25 cellular contexts compared by ENCODE assay signal in genomic region chr15:92595506-92596337, GRCh38. TPM values are rescaled to one million over a fixed set of nuclear protein-coding genes. Genes with fewer than 3 reads are reported as not detected.
A peak's percentile ranks its signal among the peaks of the same experiment; 100 is the strongest.
DNase-seq lines count a peak whose midpoint lies in the region; ATAC-seq and TF ChIP-seq lines count a peak whose summit lies in the region.
"Had no signal": no experiment of that assay in that cellular context is flagged by ENCODE, and none has a peak within 500 bp of the region (broad histone marks: within the 10 kb centered on the region; RNA-seq: fewer than 3 reads in every experiment).

No MANE protein-coding gene starts in this region.

- H3K27ac ChIP-seq in brain microvascular endothelial cell (no peak overlapping the region), foreskin keratinocyte (no peak overlapping the region), neuronal stem cell (replicated peaks; ENCODE audit: low read length) (no peak overlapping the region), skeletal muscle tissue (ENCODE audit: low read depth, low read length) (no peak overlapping the region), upper lobe of right lung (no peak overlapping the region)
- H3K27ac ChIP-seq: BLaER1 treated with 17β-estradiol and CSF1 and Interleukin-3, amounts not matched to agents 10 nM and 100 nM; dorsolateral prefrontal cortex; KMS-11; neutrophil; spleen had no signal

- H2AFZ ChIP-seq in neuronal stem cell (ENCODE audit: low read length), result no peak overlapping the region

- H3K27me3 ChIP-seq in brain microvascular endothelial cell (replicated peaks) (no peaks in the 10 kb centered on the region), foreskin keratinocyte (peaks cover 38% of the 10 kb centered on the region), neuronal stem cell (ENCODE audit: control insufficient read depth in 3 of 3, insufficient read depth in 3 of 3, low read depth in 1 of 3, low read length in 3 of 3) (peaks cover 0 to 13% (median 0%) of the 10 kb centered on the region in 3 experiments), skeletal muscle tissue (ENCODE audit: control insufficient read depth in 3 of 3, insufficient read depth in 3 of 3, low read length in 3 of 3) (no peaks in the 10 kb centered on the region), upper lobe of right lung (no peaks in the 10 kb centered on the region)
- H3K27me3 ChIP-seq: BLaER1 treated with 17β-estradiol and CSF1 and Interleukin-3, amounts not matched to agents 10 nM and 100 nM; dorsolateral prefrontal cortex; gastrocnemius medialis; MG63; thyroid gland had no signal

- no CpG with 5 or more reads among the region's 19 CpGs for WGBS in neuronal stem cell (ENCODE audit: extremely low coverage in 2 of 2, insufficient read length in 2 of 2, insufficient replicate concordance in 1 of 2), 2 donors

- no peak overlapping the region for H3K23ac ChIP-seq in neuronal stem cell (ENCODE audit: low read depth, low read length, poor library complexity)

- no peak overlapping the region for H3K9ac ChIP-seq in neuronal stem cell (ENCODE audit: low read depth, low read length, poor library complexity)
- peak overlapping the region in 2 of 3 donors; percentile 23 to 33 for H3K9ac ChIP-seq in skeletal muscle tissue (ENCODE audit: low read depth in 1 of 3, low read length in 3 of 3)
- H3K9ac ChIP-seq: BLaER1 treated with 17β-estradiol and CSF1 and Interleukin-3, amounts not matched to agents 10 nM and 100 nM; KMS-11 had no signal

- no peak for ATAC-seq in foreskin keratinocyte
- no peak for ATAC-seq in GM21447 (IDR thresholded peaks at IDR 0.05; ENCODE audit: unreplicated experiment)
- ATAC-seq in upper lobe of right lung, result no peak
- ATAC-seq in HG02763 (IDR thresholded peaks at IDR 0.05; ENCODE audit: unreplicated experiment), result no peak
- ATAC-seq: stimulated activated naive CD8-positive, alpha-beta T cell treated with anti-CD3 and anti-CD28 coated beads, Interleukin-15, amount 100 ng/mL, for 72 hours had no signal

- H3K9me3 ChIP-seq in neuronal stem cell (replicated peaks in 1 of 2; ENCODE audit: control insufficient read depth in 2 of 2, insufficient read depth in 1 of 2, low read depth in 1 of 2, low read length in 2 of 2) (no peaks in the 10 kb centered on the region), skeletal muscle tissue (ENCODE audit: control insufficient read depth in 3 of 3, low read length in 3 of 3) (no peaks in the 10 kb centered on the region), upper lobe of right lung (no peaks in the 10 kb centered on the region)
- H3K9me3 ChIP-seq: BLaER1 treated with 17β-estradiol and CSF1 and Interleukin-3, amounts not matched to agents 10 nM and 100 nM; gastrocnemius medialis; MG63; neutrophil; spleen; thyroid gland had no signal

- no peak overlapping the region for H2BK120ac ChIP-seq in neuronal stem cell (ENCODE audit: low read depth, low read length)

- in situ Hi-C loops in brain microvascular endothelial cell (cut with HindIII; ENCODE audit: low pct_ligation_motif_present, low sequenced_read_pairs), result no loop called here

- H3K4me3 ChIP-seq in brain microvascular endothelial cell (ENCODE audit: low read depth, low read length) (no peak overlapping the region), neuronal stem cell (ENCODE audit: low read length in 2 of 2) (no peak overlapping the region), skeletal muscle tissue (ENCODE audit: low read length in 3 of 3) (peak overlapping the region in 1 of 3 donors; percentile 30), upper lobe of right lung (no peak overlapping the region)
- H3K4me3 ChIP-seq: BLaER1 treated with 17β-estradiol and CSF1 and Interleukin-3, amounts not matched to agents 10 nM and 100 nM; dorsolateral prefrontal cortex; MG63; spleen; thyroid gland had no signal

- TF ChIP-seq CTCF in brain microvascular endothelial cell (IDR thresholded peaks at IDR 0.05; ENCODE audit: low read depth, low read length, missing control alignments) (peak; percentile 3), foreskin keratinocyte (conservative IDR thresholded peaks at IDR 0.05) (peak; percentile 30), upper lobe of right lung (IDR thresholded peaks at IDR 0.05) (no peak)

- H3K36me3 ChIP-seq in brain microvascular endothelial cell (replicated peaks) (no peaks in the 10 kb centered on the region), neuronal stem cell (replicated peaks in 1 of 2; ENCODE audit: control insufficient read depth in 2 of 2, insufficient read depth in 2 of 2, low read length in 2 of 2) (no peaks in the 10 kb centered on the region), skeletal muscle tissue (ENCODE audit: control insufficient read depth in 3 of 3, insufficient read depth in 3 of 3, low read length in 3 of 3) (no peaks in the 10 kb centered on the region), upper lobe of right lung (no peaks in the 10 kb centered on the region)
- H3K36me3 ChIP-seq: BLaER1 treated with 17β-estradiol and CSF1 and Interleukin-3, amounts not matched to agents 10 nM and 100 nM; gastrocnemius medialis; MG63; neutrophil; spleen; thyroid gland had no signal

- no peak overlapping the region for H2BK12ac ChIP-seq in neuronal stem cell (ENCODE audit: low read length)

- no peak for DNase-seq in brain microvascular endothelial cell
- no peak for DNase-seq in foreskin keratinocyte
- DNase-seq in neuronal stem cell (ENCODE audit: low spot score), result no peak
- DNase-seq in upper lobe of right lung, result no peak
- DNase-seq: activated CD4-positive, alpha-beta memory T cell treated with anti-CD3 and anti-CD28 coated beads, Interleukin-2, amount 10 ng/mL, durations not matched to agents 7 days and 5 days; activated CD8-positive, alpha-beta memory T cell treated with anti-CD3 and anti-CD28 coated beads, Interleukin-2, amount 50 U/mL, for 4 hours; activated naive CD4-positive, alpha-beta T cell treated with anti-CD3 and anti-CD28 coated beads for 36 hours; dorsolateral prefrontal cortex; EL; MG63; NCI-H1105; NCI-H187 treated with DMSO at 0.1 percent for 48 hours; NCI-H2171; NCI-H510A treated with DMSO at 0.1 percent for 48 hours; spleen; stimulated activated CD8-positive, alpha-beta memory T cell treated with anti-CD3 and anti-CD28 coated beads, Interleukin-4, amount 100 ng/mL, for 48 hours; stimulated activated naive CD8-positive, alpha-beta T cell treated with anti-CD3 and anti-CD28 coated beads, Interleukin-15, amount 100 ng/mL, for 72 hours had no signal

- intact Hi-C loops in upper lobe of right lung (cut with DNase I), result no loop called here

- H4K8ac ChIP-seq in neuronal stem cell (ENCODE audit: low read depth, low read length), result no peak overlapping the region

- H2BK15ac ChIP-seq in neuronal stem cell (ENCODE audit: low read length), result peak overlapping the region; percentile 56

- H4K91ac ChIP-seq in neuronal stem cell (ENCODE audit: low read depth, low read length, poor library complexity), result no peak overlapping the region

- H3K14ac ChIP-seq in neuronal stem cell (ENCODE audit: low read length), result no peak overlapping the region

- H3K18ac ChIP-seq in neuronal stem cell (ENCODE audit: low read length), result no peak overlapping the region

- no peak overlapping the region for H3K4me2 ChIP-seq in neuronal stem cell (ENCODE audit: insufficient read depth, low read length, poor library complexity, severe bottlenecking)
- H3K4me2 ChIP-seq: BLaER1 treated with 17β-estradiol and CSF1 and Interleukin-3, amounts not matched to agents 10 nM and 100 nM; KMS-11 had no signal

- H3K79me1 ChIP-seq in neuronal stem cell (ENCODE audit: low read depth, low read length), result no peaks in the 10 kb centered on the region

- no peak overlapping the region for H2BK5ac ChIP-seq in neuronal stem cell (ENCODE audit: low read length)

- H3K4ac ChIP-seq in neuronal stem cell (ENCODE audit: low read length), result no peak overlapping the region

- H3K4me1 ChIP-seq in foreskin keratinocyte (peaks cover 8% of the 10 kb centered on the region), neuronal stem cell (ENCODE audit: control insufficient read depth in 2 of 2, insufficient read depth in 1 of 2, low read depth in 1 of 2, low read length in 2 of 2) (no peaks in the 10 kb centered on the region), skeletal muscle tissue (ENCODE audit: control insufficient read depth in 3 of 3, insufficient read depth in 3 of 3, low read length in 3 of 3) (peaks cover 0 to 6% (median 5%) of the 10 kb centered on the region in 3 donors), upper lobe of right lung (no peaks in the 10 kb centered on the region)
- H3K4me1 ChIP-seq: gastrocnemius medialis, spleen had no signal

- H2AK5ac ChIP-seq in neuronal stem cell (ENCODE audit: low read depth, low read length), result no peak overlapping the region

RNA-seq across cellular contexts. Expression of gene FAM174B, which starts 59.9 kb away (rescaled TPM):
- 0.46 and 0.71 TPM in 2 replicates for total RNA-seq in foreskin keratinocyte
- 0.25 and 0.32 TPM in 2 replicates for polyA plus RNA-seq in foreskin keratinocyte
- polyA plus RNA-seq in neuronal stem cell (2013, experiment 1 of 2), result 5.8 TPM
- 5.7 TPM for polyA plus RNA-seq in neuronal stem cell (2013, experiment 2 of 2)
- total RNA-seq in skeletal muscle tissue, result 8.4 TPM
- 62.9 TPM for total RNA-seq in upper lobe of right lung
